8 cellular contexts compared by ENCODE assay signal in genomic region chr5:154179846-154180710, GRCh38. TPM values are rescaled to one million over a fixed set of nuclear protein-coding genes. Genes with fewer than 3 reads are reported as not detected.
DNase-seq lines count a peak whose midpoint lies in the region; ATAC-seq, FAIRE-seq and TF ChIP-seq lines count a peak whose summit lies in the region.

No MANE protein-coding gene starts in this region.

- H3K27ac Mint-ChIP-seq in CD4-positive, alpha-beta memory T cell, result no peak overlapping the region
- no peak overlapping the region for H3K27ac Mint-ChIP-seq in T-helper 17 cell

- DNase-seq in CD4-positive, alpha-beta memory T cell, result peak in 4 of 5 donors; percentile 37 to 52 (median 42)
- DNase-seq in NCI-H1105 treated with DMSO at 0.1 percent for 48 hours (lab: John Stamatoyannopoulos, UW) (peak; percentile 67), T-helper 17 cell (no peak), mucosa of descending colon (peak in 1 of 3 donors; percentile 40), KG1 (lab: John Stamatoyannopoulos, UW) (no peak)

- H3K4me1 Mint-ChIP-seq in CD4-positive, alpha-beta memory T cell, result peaks cover 0 to 4% (median 2%) of the 10 kb centered on the region in 4 donors
- H3K4me1 Mint-ChIP-seq in T-helper 17 cell, result peaks cover 10% of the 10 kb centered on the region

- no peak for TF ChIP-seq POLR2A in GM18505 (IDR thresholded peaks at IDR 0.05; ENCODE audit: borderline replicate concordance, extremely low read depth, insufficient read depth, insufficient read length)

- ATAC-seq in GM18505 (IDR thresholded peaks at IDR 0.05; ENCODE audit: unreplicated experiment) (peak; percentile 83), HG02798 (IDR thresholded peaks at IDR 0.05; ENCODE audit: poor library complexity, unreplicated experiment) (peak; percentile 90), T-helper 17 cell (peak; percentile 92), mucosa of descending colon (peak; percentile 88)

- no peaks in the 10 kb centered on the region for H3K9me3 ChIP-seq in CD4-positive, alpha-beta memory T cell (ENCODE audit: control insufficient read depth in 1 of 2, low read length in 2 of 2)
- H3K9me3 ChIP-seq in T-helper 17 cell (ENCODE audit: control insufficient read depth, low read length, poor library complexity, severe bottlenecking) (no peaks in the 10 kb centered on the region), mucosa of descending colon (no peaks in the 10 kb centered on the region)

- intact Hi-C loops in CD4-positive, alpha-beta memory T cell (cut with micrococcal nuclease), result loop anchor here (1.0 to 2.0 kb wide), 3 partner anchors 10 to 225 kb away; partner anchors contain the start of gene GALNT10
- intact Hi-C loops in mucosa of descending colon (cut with DNase I, micrococcal nuclease), result loop anchor here (5.0 to 10.0 kb wide), 2 partner anchors 108 to 225 kb away; no protein-coding TSS in a partner anchor

- TF ChIP-seq CTCF in mucosa of descending colon (IDR thresholded peaks at IDR 0.05), result peak; percentile 80

- H3K4me3 ChIP-seq in CD4-positive, alpha-beta memory T cell (ENCODE audit: low read length in 2 of 2), result no peak overlapping the region
- H3K4me3 ChIP-seq in mucosa of descending colon, result no peak overlapping the region

- H3K27me3 Mint-ChIP-seq in CD4-positive, alpha-beta memory T cell, result peaks cover 2 to 4% of the 10 kb centered on the region in 2 donors
- H3K27me3 Mint-ChIP-seq in T-helper 17 cell, result peaks cover 13% of the 10 kb centered on the region

- peak; percentile 53 for FAIRE-seq in endometrium (lab: Jason Lieb, UNC)

- H3K9me3 Mint-ChIP-seq in CD4-positive, alpha-beta memory T cell, result no peaks in the 10 kb centered on the region

- H3K36me3 ChIP-seq in CD4-positive, alpha-beta memory T cell (ENCODE audit: insufficient read depth, low read length), result no peaks in the 10 kb centered on the region
- H3K36me3 ChIP-seq in mucosa of descending colon (ENCODE audit: low read depth), result no peaks in the 10 kb centered on the region

- POLR2A ChIA-PET in CD4-positive, alpha-beta memory T cell (lab: Charles Lee; ENCODE audit: partially characterized antibody), result interaction anchor here (2.6 kb wide), 1 partner anchor 10 kb away, joined by 11 read pairs; the partner anchor contains the start of gene GALNT10

- no peak overlapping the region for H3K4me3 Mint-ChIP-seq in CD4-positive, alpha-beta memory T cell
- H3K4me3 Mint-ChIP-seq in T-helper 17 cell, result no peak overlapping the region

- H3K27ac ChIP-seq in CD4-positive, alpha-beta memory T cell (ENCODE audit: low read depth, low read length), result no peak overlapping the region

- H3K36me3 Mint-ChIP-seq in CD4-positive, alpha-beta memory T cell, result no peaks in the 10 kb centered on the region
- H3K36me3 Mint-ChIP-seq in T-helper 17 cell (ENCODE audit: low read depth), result peaks cover 3% of the 10 kb centered on the region

- no peaks in the 10 kb centered on the region for H3K4me1 ChIP-seq in CD4-positive, alpha-beta memory T cell (ENCODE audit: insufficient read depth, low read length)
- H3K4me1 ChIP-seq in mucosa of descending colon (ENCODE audit: low read depth), result no peaks in the 10 kb centered on the region

- H3K27me3 ChIP-seq in CD4-positive, alpha-beta memory T cell (ENCODE audit: insufficient read depth, low read length), result no peaks in the 10 kb centered on the region

- CTCF ChIA-PET in CD4-positive, alpha-beta memory T cell (lab: Charles Lee; ENCODE audit: partially characterized antibody), result interaction anchor here (0.7 to 8.5 kb wide), 14 partner anchors 11 to 205 kb away, joined by 3 to 77 read pairs (median 4); partner anchors contain the start of gene GALNT10

RNA-seq across cellular contexts. Expression of gene GALNT10, which starts 10.5 kb away (rescaled TPM):
- total RNA-seq in CD4-positive, alpha-beta memory T cell, result 10 to 100 TPM; 32.8 to 35.7 TPM
- 10 to 100 TPM in 1 of 2 donors, 1 to 10 TPM in 1; 9.6 to 20.7 TPM for polyA plus RNA-seq in CD4-positive, alpha-beta memory T cell
- total RNA-seq in T-helper 17 cell (10 to 100 TPM; 34.7 to 40.4 TPM), mucosa of descending colon (10 to 100 TPM; 38.5 to 51.5 (median 41.4) TPM)

Comparison
In these comparisons a context has a peak if more than half of its experiments do, and no peak if none do; other contexts are left out.
1. DNase-seq: peak in CD4-positive, alpha-beta memory T cell (4 of 5) and NCI-H1105 treated with DMSO at 0.1 percent for 48 hours (single experiment); none in T-helper 17 cell (0 of 3) and KG1 (single experiment).
2. Peak in every context shown above with its lines, with median percentiles within 50 percentile points of each other: ATAC-seq.